ENCODE assay signal across 22 cellular contexts in the genomic region with DNA sequence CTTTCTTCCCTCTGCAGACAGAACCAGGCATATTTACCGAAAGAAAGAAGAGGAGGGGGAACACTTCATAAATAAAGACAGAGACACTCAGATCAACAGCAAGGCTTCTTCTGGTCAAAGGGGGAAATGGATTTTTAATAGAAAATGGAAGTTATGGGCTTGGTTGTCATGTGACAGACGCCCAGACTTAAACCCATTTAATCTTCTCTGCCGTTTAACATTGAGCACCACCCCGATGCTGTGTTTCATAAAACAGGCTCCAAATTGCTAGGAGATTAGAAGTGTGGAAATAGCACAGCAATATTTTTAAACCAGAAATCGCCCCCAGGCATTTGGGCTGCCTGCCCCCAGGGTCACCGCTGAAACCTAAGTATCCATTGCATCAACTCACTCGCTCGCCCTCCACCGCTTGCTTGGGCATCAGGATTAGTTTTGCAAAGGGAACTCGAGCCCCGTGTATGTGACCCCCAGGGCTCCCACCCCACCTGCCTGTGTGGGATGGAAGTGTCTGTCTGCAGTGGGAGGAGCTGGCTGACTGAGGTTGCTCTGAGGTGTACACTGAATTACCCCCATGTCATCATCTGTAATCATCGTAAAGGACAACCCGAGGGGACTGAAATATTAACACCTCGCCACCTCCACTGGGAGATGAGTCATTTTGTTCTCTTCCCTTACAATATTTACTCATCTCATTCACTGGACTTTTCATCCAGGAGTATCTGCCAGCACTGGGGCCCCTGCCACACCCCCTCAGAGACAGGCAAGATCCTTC. TPM values are rescaled to one million over a fixed set of nuclear protein-coding genes. Genes with fewer than 3 reads are reported as not detected.
A peak's percentile ranks its signal among the peaks of the same experiment; 100 is the strongest.
DNase-seq lines count a peak whose midpoint lies in the region; ATAC-seq and TF ChIP-seq lines count a peak whose summit lies in the region.
"Had no signal": no experiment of that assay in that cellular context is flagged by ENCODE, and none has a peak within 500 bp of the region (broad histone marks: within the 10 kb centered on the region; RNA-seq: fewer than 3 reads in every experiment).

No MANE protein-coding gene starts in this region.

- no peaks in the 10 kb centered on the region for H3K36me3 Mint-ChIP-seq in nephron (ENCODE audit: low read depth)
- H3K36me3 Mint-ChIP-seq in activated T-helper 17 cell treated with anti-CD3 and anti-CD28 coated beads, Interleukin-2, amount 50 U/mL, for 72 hours (ENCODE audit: low read depth) = no peaks in the 10 kb centered on the region
- H3K36me3 Mint-ChIP-seq in activated naive CD8-positive, alpha-beta T cell treated with anti-CD3 and anti-CD28 coated beads for 36 hours = no peaks in the 10 kb centered on the region
- H3K36me3 Mint-ChIP-seq: natural killer cell treated with Interleukin-12 subunit alpha and Interleukin-12 subunit beta and Interleukin-15 and Interleukin-18, amount 100 ng/mL, for 72 hours had no signal

- H3K4me3 Mint-ChIP-seq in nephron = peak overlapping the region in 2 of 3 experiments; percentile 10 to 35
- no peak overlapping the region for H3K4me3 Mint-ChIP-seq in activated T-helper 17 cell treated with anti-CD3 and anti-CD28 coated beads, Interleukin-2, amount 50 U/mL, for 72 hours
- H3K4me3 Mint-ChIP-seq in activated naive CD8-positive, alpha-beta T cell treated with anti-CD3 and anti-CD28 coated beads for 36 hours = no peak overlapping the region
- H3K4me3 Mint-ChIP-seq: activated CD4-positive, alpha-beta T cell treated with anti-CD3 and anti-CD28 coated beads, Interleukin-2, amount 10 ng/mL, durations not matched to agents 24 days and 14 days; natural killer cell treated with Interleukin-12 subunit alpha and Interleukin-12 subunit beta and Interleukin-15 and Interleukin-18, amount 100 ng/mL, for 72 hours had no signal

- peak overlapping the region; percentile 4 for H3K27ac ChIP-seq in WERI-Rb-1
- H3K27ac ChIP-seq: BLaER1 treated with 17β-estradiol and CSF1 and Interleukin-3, amounts not matched to agents 10 nM and 100 nM; cardiac muscle cell; upper lobe of right lung had no signal

- no peaks in the 10 kb centered on the region for H3K36me3 ChIP-seq in WERI-Rb-1
- H3K36me3 ChIP-seq: BLaER1 treated with 17β-estradiol and CSF1 and Interleukin-3, amounts not matched to agents 10 nM and 100 nM; cardiac muscle cell; upper lobe of right lung had no signal

- no peaks in the 10 kb centered on the region for H3K9me3 ChIP-seq in WERI-Rb-1 (ENCODE audit: severe bottlenecking)
- H3K9me3 ChIP-seq: BLaER1 treated with 17β-estradiol and CSF1 and Interleukin-3, amounts not matched to agents 10 nM and 100 nM; upper lobe of right lung had no signal

- peaks cover 75% of the 10 kb centered on the region for H3K4me1 Mint-ChIP-seq in nephron
- no peaks in the 10 kb centered on the region for H3K4me1 Mint-ChIP-seq in activated T-helper 17 cell treated with anti-CD3 and anti-CD28 coated beads, Interleukin-2, amount 50 U/mL, for 72 hours
- no peaks in the 10 kb centered on the region for H3K4me1 Mint-ChIP-seq in activated naive CD8-positive, alpha-beta T cell treated with anti-CD3 and anti-CD28 coated beads for 36 hours
- H3K4me1 Mint-ChIP-seq: activated CD4-positive, alpha-beta T cell treated with anti-CD3 and anti-CD28 coated beads, Interleukin-2, amount 10 ng/mL, durations not matched to agents 24 days and 14 days had no signal

- no peak for ATAC-seq in activated T-helper 17 cell treated with anti-CD3 and anti-CD28 coated beads, Interleukin-2, amount 50 U/mL, for 72 hours (replicated peaks)
- ATAC-seq in HG03442 (IDR thresholded peaks at IDR 0.05; ENCODE audit: unreplicated experiment) = no peak
- ATAC-seq: natural killer cell treated with Interleukin-12 subunit alpha and Interleukin-12 subunit beta and Interleukin-15 and Interleukin-18, amount 100 ng/mL, for 72 hours; upper lobe of right lung had no signal

- no peaks in the 10 kb centered on the region for H3K9me3 Mint-ChIP-seq in nephron
- no peaks in the 10 kb centered on the region for H3K9me3 Mint-ChIP-seq in activated T-helper 17 cell treated with anti-CD3 and anti-CD28 coated beads, Interleukin-2, amount 50 U/mL, for 72 hours
- H3K9me3 Mint-ChIP-seq in activated naive CD8-positive, alpha-beta T cell treated with anti-CD3 and anti-CD28 coated beads for 36 hours = no peaks in the 10 kb centered on the region
- H3K9me3 Mint-ChIP-seq: activated CD4-positive, alpha-beta T cell treated with anti-CD3 and anti-CD28 coated beads, Interleukin-2, amount 10 ng/mL, durations not matched to agents 24 days and 14 days; natural killer cell treated with Interleukin-12 subunit alpha and Interleukin-12 subunit beta and Interleukin-15 and Interleukin-18, amount 100 ng/mL, for 72 hours had no signal

- no peak overlapping the region; the same call in 1 of the 2 replicates for H3K4me3 ChIP-seq in WERI-Rb-1 (ENCODE audit: low read depth, low read length)
- H3K4me3 ChIP-seq: BLaER1 treated with 17β-estradiol and CSF1 and Interleukin-3, amounts not matched to agents 10 nM and 100 nM; cardiac muscle cell; upper lobe of right lung had no signal

- DNase-seq in NCI-H2227 (lab: John Stamatoyannopoulos, UW; ENCODE audit: unreplicated experiment) (peak; percentile 19), NCI-H2227 treated with DMSO at 0.1 percent for 48 hours (lab: John Stamatoyannopoulos, UW) (no peak), NCI-H2029 (lab: John Stamatoyannopoulos, UW) (peak; percentile 36), WERI-Rb-1 (no peak)
- DNase-seq in activated naive CD8-positive, alpha-beta T cell treated with anti-CD3 and anti-CD28 coated beads for 36 hours = no peak
- DNase-seq: activated CD4-positive, alpha-beta T cell treated with anti-CD3 and anti-CD28 coated beads, Interleukin-2, amount 10 ng/mL, durations not matched to agents 24 days and 14 days; activated effector memory CD4-positive, alpha-beta T cell treated with Interleukin-2 at 50 U/mL for 16 hours; dermis blood vessel endothelial cell; foreskin melanocyte; hypothalamus; NCI-H187 treated with DMSO at 0.1 percent for 48 hours; NK-92 treated with Interleukin-12 subunit alpha and Interleukin-12 subunit beta, amount 100 ng/mL, for 24 hours; stimulated activated CD4-positive, alpha-beta T cell treated with anti-CD3 and anti-CD28 coated beads, Interleukin-4, amount 100 ng/mL, for 1 hour; upper lobe of right lung had no signal

- no peaks in the 10 kb centered on the region for H3K27me3 ChIP-seq in WERI-Rb-1 (ENCODE audit: insufficient read depth, low read depth, severe bottlenecking)
- H3K27me3 ChIP-seq: BLaER1 treated with 17β-estradiol and CSF1 and Interleukin-3, amounts not matched to agents 10 nM and 100 nM; upper lobe of right lung had no signal

- TF ChIP-seq CTCF in WERI-Rb-1 (IDR thresholded peaks at IDR 0.05; ENCODE audit: low read depth, low read length) (no peak), nephron (IDR thresholded peaks at IDR 0.05; ENCODE audit: unreplicated experiment in 3 of 3) (no peak)

- peak overlapping the region; percentile 13 to 36 (median 17) for H3K27ac Mint-ChIP-seq in nephron
- H3K27ac Mint-ChIP-seq in activated T-helper 17 cell treated with anti-CD3 and anti-CD28 coated beads, Interleukin-2, amount 50 U/mL, for 72 hours = no peak overlapping the region
- H3K27ac Mint-ChIP-seq in activated naive CD8-positive, alpha-beta T cell treated with anti-CD3 and anti-CD28 coated beads for 36 hours = no peak overlapping the region
- H3K27ac Mint-ChIP-seq: activated CD4-positive, alpha-beta T cell treated with anti-CD3 and anti-CD28 coated beads, Interleukin-2, amount 10 ng/mL, durations not matched to agents 24 days and 14 days; natural killer cell treated with Interleukin-12 subunit alpha and Interleukin-12 subunit beta and Interleukin-15 and Interleukin-18, amount 100 ng/mL, for 72 hours had no signal

- peaks cover 54% of the 10 kb centered on the region for H3K27me3 Mint-ChIP-seq in nephron (ENCODE audit: low read depth)
- peaks cover 42% of the 10 kb centered on the region for H3K27me3 Mint-ChIP-seq in activated T-helper 17 cell treated with anti-CD3 and anti-CD28 coated beads, Interleukin-2, amount 50 U/mL, for 72 hours
- H3K27me3 Mint-ChIP-seq in activated naive CD8-positive, alpha-beta T cell treated with anti-CD3 and anti-CD28 coated beads for 36 hours = peaks cover 10% of the 10 kb centered on the region

RNA-seq across cellular contexts. Expression of a gene that starts 10.7 kb away (rescaled TPM):
- 1 to 10 TPM in 1 of 2 donors, not detected in 1; 2.8 TPM for total RNA-seq in activated T-helper 17 cell treated with anti-CD3 and anti-CD28 coated beads, Interleukin-2, amount 50 U/mL, for 72 hours
- under 1 TPM; 0.87 to 0.94 TPM for total RNA-seq in activated naive CD8-positive, alpha-beta T cell treated with anti-CD3 and anti-CD28 coated beads for 36 hours
- total RNA-seq: H4, LHCN-M2 had no signal

RNA-seq across cellular contexts. Expression of a gene that starts 38.3 kb away (rescaled TPM):
- 1 to 10 TPM in 1 of 2 donors, not detected in 1; 1.4 TPM for total RNA-seq in activated T-helper 17 cell treated with anti-CD3 and anti-CD28 coated beads, Interleukin-2, amount 50 U/mL, for 72 hours
- total RNA-seq in activated naive CD8-positive, alpha-beta T cell treated with anti-CD3 and anti-CD28 coated beads for 36 hours = 1 to 10 TPM; 8.3 to 8.8 TPM
- total RNA-seq: H4, LHCN-M2 had no signal

Comparison
In these comparisons a context has a peak if more than half of its experiments do, and no peak if none do; other contexts are left out.
1. DNase-seq: peak in NCI-H2227 (single experiment) and NCI-H2029 (single experiment); none in NCI-H2227 treated with DMSO at 0.1 percent for 48 hours (single experiment), WERI-Rb-1 (single experiment) and activated naive CD8-positive, alpha-beta T cell treated with anti-CD3 and anti-CD28 coated beads for 36 hours (single experiment).
2. H3K27ac Mint-ChIP-seq: peak in nephron (3 of 3); none in activated T-helper 17 cell treated with anti-CD3 and anti-CD28 coated beads, Interleukin-2, amount 50 U/mL, for 72 hours (single experiment) and activated naive CD8-positive, alpha-beta T cell treated with anti-CD3 and anti-CD28 coated beads for 36 hours (single experiment).
3. H3K4me3 Mint-ChIP-seq: peak in nephron (2 of 3); none in activated T-helper 17 cell treated with anti-CD3 and anti-CD28 coated beads, Interleukin-2, amount 50 U/mL, for 72 hours (single experiment) and activated naive CD8-positive, alpha-beta T cell treated with anti-CD3 and anti-CD28 coated beads for 36 hours (single experiment).